In the genomic region with DNA sequence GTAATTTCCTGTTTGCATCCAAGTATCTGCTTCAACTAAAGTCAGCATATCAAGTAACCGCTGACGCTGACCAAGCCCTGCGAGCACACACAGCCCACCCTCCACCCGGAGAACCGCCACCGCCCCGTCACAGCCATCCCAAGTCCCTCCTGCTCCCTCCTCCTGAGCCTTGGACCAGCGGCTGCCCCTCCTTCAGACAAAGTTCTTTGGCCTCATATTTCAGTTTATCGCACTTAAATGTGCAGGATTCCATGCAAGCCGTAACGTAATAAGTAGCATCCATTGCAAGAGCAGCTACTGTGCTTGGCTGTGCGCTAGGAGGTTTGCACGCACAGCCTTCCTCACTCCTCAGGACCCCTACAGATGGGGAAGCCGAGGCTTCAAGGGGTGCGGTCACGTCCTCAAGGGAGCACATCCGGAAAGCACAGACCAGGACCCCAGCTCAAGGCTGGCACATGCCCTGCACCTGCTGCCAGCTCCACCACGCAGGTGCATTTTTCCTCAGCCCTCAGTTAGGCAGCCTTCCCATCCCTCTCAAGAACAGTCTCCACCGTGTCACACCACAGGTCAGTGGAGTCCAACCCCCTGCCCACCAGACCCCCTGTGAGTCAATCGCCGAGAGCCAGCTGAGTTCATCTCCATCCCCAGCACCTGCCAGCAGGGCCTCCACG, we compare ENCODE assay signal across 18 cellular contexts. TPM values are rescaled to one million over a fixed set of nuclear protein-coding genes. Genes with fewer than 3 reads are reported as not detected.
DNase-seq lines count a peak whose midpoint lies in the region; ATAC-seq and TF ChIP-seq lines count a peak whose summit lies in the region.
"Had no signal": no experiment of that assay in that cellular context is flagged by ENCODE, and none has a peak within 500 bp of the region (broad histone marks: within the 10 kb centered on the region; RNA-seq: fewer than 3 reads in every experiment).

No MANE protein-coding gene starts in this region.

- H3K4me1 ChIP-seq in Panc1 (ENCODE audit: control insufficient read depth, insufficient read depth, low read length) (peaks cover 52% of the 10 kb centered on the region), fibroblast of lung (ENCODE audit: control insufficient read depth, extremely low read depth, insufficient read depth, low read length) (peaks cover 40% of the 10 kb centered on the region)

- H3K9me3 ChIP-seq in Panc1 (ENCODE audit: control insufficient read depth, insufficient read depth, low read depth, low read length) (no peaks in the 10 kb centered on the region), fibroblast of lung (ENCODE audit: control insufficient read depth, insufficient read depth, low read depth, low read length) (no peaks in the 10 kb centered on the region)

- in situ Hi-C loops in Panc1 (cut with HindIII; ENCODE audit: low pct_unique_long_range_greater_than_20kb, low sequenced_read_pairs) = no loop called here

- TF ChIP-seq CTCF in Panc1 (IDR thresholded peaks at IDR 0.05) (no peak), fibroblast of lung (conservative IDR thresholded peaks at IDR 0.05 in 1 of 2, IDR thresholded peaks at IDR 0.05 in 1 of 2; ENCODE audit: low read depth in 1 of 2, low read length in 2 of 2) (no peak), nephron progenitor cell (IDR thresholded peaks at IDR 0.05) (no peak)

- CTCF ChIA-PET in Panc1 (lab: Charles Lee) = no interaction called here

- no peak for TF ChIP-seq POLR2A in GM18505 (IDR thresholded peaks at IDR 0.05; ENCODE audit: borderline replicate concordance, extremely low read depth, insufficient read depth, insufficient read length)

- no peak overlapping the region for H3K9ac ChIP-seq in fibroblast of lung (ENCODE audit: insufficient read depth, low read length)

- BruUV-seq in Panc1 (replicated peaks; lab: Mats Ljungman, UMichigan) = no TSS peak

- H3K4me1 Mint-ChIP-seq in nephron progenitor cell = peaks cover 67% of the 10 kb centered on the region
- H3K4me1 Mint-ChIP-seq: activated CD4-positive, alpha-beta memory T cell treated with anti-CD3 and anti-CD28 coated beads, Interleukin-2, amount 10 ng/mL, durations not matched to agents 7 days and 5 days had no signal

- POLR2A ChIA-PET in Panc1 (lab: Charles Lee) = no interaction called here

- no peak overlapping the region for H2AFZ ChIP-seq in fibroblast of lung (ENCODE audit: low read length)

- H3K27ac ChIP-seq in Panc1 (ENCODE audit: low read length) (peak overlapping the region; percentile 79), fibroblast of lung (ENCODE audit: insufficient read depth, low read length) (peak overlapping the region; percentile 61)
- H3K27ac ChIP-seq: dorsolateral prefrontal cortex had no signal

- H3K4me3 Mint-ChIP-seq in nephron progenitor cell = peak overlapping the region; percentile 36
- H3K4me3 Mint-ChIP-seq: activated CD4-positive, alpha-beta memory T cell treated with anti-CD3 and anti-CD28 coated beads, Interleukin-2, amount 10 ng/mL, durations not matched to agents 7 days and 5 days; H9; T-helper 2 cell treated with Interferon-gamma antibody and Interleukin-4, amounts not matched to agents 5 μg/mL and 100 μg/mL, for 36 hours had no signal

- H3K27me3 ChIP-seq in Panc1 (ENCODE audit: control insufficient read depth, insufficient read depth, low read length) (no peaks in the 10 kb centered on the region), fibroblast of lung (ENCODE audit: control insufficient read depth, insufficient read depth, low read length) (no peaks in the 10 kb centered on the region)

- H3K79me2 ChIP-seq in fibroblast of lung (ENCODE audit: control insufficient read depth, insufficient read depth, low read length) = peaks cover 53% of the 10 kb centered on the region

- ATAC-seq in Panc1 (no peak), GM18505 (IDR thresholded peaks at IDR 0.05; ENCODE audit: unreplicated experiment) (no peak)
- ATAC-seq: activated naive CD4-positive, alpha-beta T cell treated with anti-CD3 and anti-CD28 coated beads, Interleukin-2, amount 50 U/mL, for 72 hours; stimulated activated naive CD8-positive, alpha-beta T cell treated with anti-CD3 and anti-CD28 coated beads, Interleukin-15, Interleukin-2, amounts not matched to agents 100 U/mL and 50 U/mL, for 24 hours had no signal

- peaks cover 1% of the 10 kb centered on the region for H4K20me1 ChIP-seq in fibroblast of lung (ENCODE audit: control insufficient read depth, extremely low read depth, insufficient read depth, low read length)

- DNase-seq in DMS79 treated with DMSO at 0.1 percent for 48 hours (lab: John Stamatoyannopoulos, UW) (peak; percentile 92), Panc1 (ENCODE audit: low read depth, low spot score) (no peak), fibroblast of lung (ENCODE audit: low read depth in 2 of 2) (peak in 1 of 2 donors; percentile 84), nephron progenitor cell (no peak), AML-193 (lab: John Stamatoyannopoulos, UW) (no peak), epidermal melanocyte (ENCODE audit: insufficient read length, low spot score) (no peak), COLO829 (ENCODE audit: low spot score) (no peak)
- DNase-seq: activated CD4-positive, alpha-beta memory T cell treated with anti-CD3 and anti-CD28 coated beads, Interleukin-2, amount 10 ng/mL, durations not matched to agents 7 days and 5 days; C1 segment of cervical spinal cord; EL; H9; NCI-H1436 treated with DMSO at 0.1 percent for 48 hours; stimulated activated CD4-positive, alpha-beta T cell treated with anti-CD3 and anti-CD28 coated beads, Interleukin-4, amount 100 ng/mL, for 4 hours; stimulated activated naive CD8-positive, alpha-beta T cell treated with anti-CD3 and anti-CD28 coated beads, Interleukin-15, Interleukin-2, amounts not matched to agents 100 U/mL and 50 U/mL, for 24 hours had no signal

- intact Hi-C loops in Panc1 (cut with micrococcal nuclease; ENCODE audit: unreplicated experiment) = no loop called here

- H3K9me3 Mint-ChIP-seq in nephron progenitor cell = peaks cover 5% of the 10 kb centered on the region
- H3K9me3 Mint-ChIP-seq: activated CD4-positive, alpha-beta memory T cell treated with anti-CD3 and anti-CD28 coated beads, Interleukin-2, amount 10 ng/mL, durations not matched to agents 7 days and 5 days; activated naive CD4-positive, alpha-beta T cell treated with anti-CD3 and anti-CD28 coated beads, Interleukin-2, amount 50 U/mL, for 72 hours; H9; T-helper 2 cell treated with Interferon-gamma antibody and Interleukin-4, amounts not matched to agents 5 μg/mL and 100 μg/mL, for 36 hours had no signal

- peak overlapping the region; percentile 93 for H3K27ac Mint-ChIP-seq in nephron progenitor cell
- H3K27ac Mint-ChIP-seq: activated CD4-positive, alpha-beta memory T cell treated with anti-CD3 and anti-CD28 coated beads, Interleukin-2, amount 10 ng/mL, durations not matched to agents 7 days and 5 days; activated naive CD4-positive, alpha-beta T cell treated with anti-CD3 and anti-CD28 coated beads, Interleukin-2, amount 50 U/mL, for 72 hours; T-helper 2 cell treated with Interferon-gamma antibody and Interleukin-4, amounts not matched to agents 5 μg/mL and 100 μg/mL, for 36 hours had no signal

- H3K36me3 ChIP-seq in Panc1 (ENCODE audit: control insufficient read depth, insufficient read depth, low read length) = no peaks in the 10 kb centered on the region
- peaks cover 2% of the 10 kb centered on the region for H3K36me3 ChIP-seq in fibroblast of lung (ENCODE audit: control insufficient read depth, insufficient read depth, low read length)

- no peaks in the 10 kb centered on the region for H3K27me3 Mint-ChIP-seq in nephron progenitor cell (ENCODE audit: low read depth, poor library complexity)
- H3K27me3 Mint-ChIP-seq: activated CD4-positive, alpha-beta memory T cell treated with anti-CD3 and anti-CD28 coated beads, Interleukin-2, amount 10 ng/mL, durations not matched to agents 7 days and 5 days had no signal

- H3K4me2 ChIP-seq in fibroblast of lung (ENCODE audit: extremely low read depth, insufficient read depth, low read length) = peak overlapping the region; percentile 87

- peaks cover 19% of the 10 kb centered on the region for H3K36me3 Mint-ChIP-seq in nephron progenitor cell (ENCODE audit: low read depth)
- H3K36me3 Mint-ChIP-seq: activated naive CD4-positive, alpha-beta T cell treated with anti-CD3 and anti-CD28 coated beads, Interleukin-2, amount 50 U/mL, for 72 hours had no signal

- H3K4me3 ChIP-seq in Panc1 (ENCODE audit: low read depth in 2 of 2, low read length in 2 of 2) (no peak overlapping the region), fibroblast of lung (replicated peaks in 1 of 4; ENCODE audit: control extremely low read depth in 1 of 4, insufficient read depth in 1 of 4, low read depth in 3 of 4, low read length in 4 of 4) (peak overlapping the region in 1 of 4 experiments; percentile 41)
- H3K4me3 ChIP-seq: dorsolateral prefrontal cortex had no signal

RNA-seq across cellular contexts. Expression of gene PXDN, which starts 17.1 kb away (rescaled TPM):
- total RNA-seq in Panc1 (2021; ENCODE audit: unreplicated experiment) = 2.5 TPM
- 4.5 TPM for polyA plus RNA-seq in Panc1 (2012; ENCODE audit: insufficient read length)
- total RNA-seq in fibroblast of lung = 111 and 153 TPM in 2 replicates
- polyA plus RNA-seq in fibroblast of lung = 160 and 298 TPM in 2 replicates
- 135 and 343 TPM in 2 replicates for polyA plus RNA-seq in fibroblast of lung (2012)
- polyA minus RNA-seq in fibroblast of lung (ENCODE audit: low replicate concordance) = 231 and 511 TPM in 2 replicates
- total RNA-seq: activated CD4-positive, alpha-beta memory T cell treated with anti-CD3 and anti-CD28 coated beads, Interleukin-2, amount 10 ng/mL, durations not matched to agents 7 days and 5 days had no signal

Comparison
In these comparisons a context has a peak if more than half of its experiments do, and no peak if none do; other contexts are left out.
1. RNA of gene PXDN, which starts 17.1 kb away (total RNA-seq): 111 to 153 TPM in fibroblast of lung; 2.5 TPM in Panc1 (single experiment); every median in the first group is over 10 times any median in the second.